Comparison of ENCODE assay signal across 22 cellular contexts in the genomic region with DNA sequence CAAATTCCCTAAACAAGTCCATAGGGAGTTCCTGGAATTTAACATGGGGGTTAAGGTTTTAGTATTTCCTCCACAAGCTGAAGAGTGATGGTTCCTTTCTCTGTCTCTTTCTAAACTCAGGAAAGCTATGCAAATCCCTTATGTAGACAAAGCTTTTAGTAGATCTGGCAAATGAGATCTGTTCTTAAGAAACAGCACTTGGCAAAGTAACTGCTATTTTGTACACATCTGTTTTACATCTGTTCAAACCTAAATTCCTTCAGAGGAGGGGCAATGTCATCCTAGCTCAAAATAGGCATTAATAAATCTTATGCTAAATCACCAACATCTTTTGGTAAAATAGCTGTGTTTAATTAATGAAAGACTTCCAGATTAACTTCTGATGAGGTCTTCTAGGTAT.
DNase-seq lines count a peak whose midpoint lies in the region; ATAC-seq, FAIRE-seq and TF ChIP-seq lines count a peak whose summit lies in the region.
"Had no signal": no experiment of that assay in that cellular context is flagged by ENCODE, and none has a peak within 500 bp of the region (broad histone marks: within the 10 kb centered on the region; RNA-seq: fewer than 3 reads in every experiment).

No MANE protein-coding gene starts in this region.

- no peaks in the 10 kb centered on the region for H4K20me1 ChIP-seq in astrocyte (ENCODE audit: insufficient read depth, low read length)
- H4K20me1 ChIP-seq: BLaER1 had no signal

- no peaks in the 10 kb centered on the region for H3K79me2 ChIP-seq in astrocyte (ENCODE audit: insufficient read depth, low read length)

- H3K27me3 Mint-ChIP-seq in astrocyte (ENCODE audit: low read depth, unreplicated experiment): no peaks in the 10 kb centered on the region
- H3K27me3 Mint-ChIP-seq in CD4-positive, alpha-beta T cell: peaks cover 4% of the 10 kb centered on the region
- H3K27me3 Mint-ChIP-seq: dendritic cell treated with granulocyte-macrophage colony-stimulating factor and Interleukin-4, amounts not matched to agents 40 ng/mL and 50 ng/mL, for 4 days had no signal

- H3K27ac Mint-ChIP-seq in astrocyte (ENCODE audit: unreplicated experiment): no peak overlapping the region
- no peak overlapping the region for H3K27ac Mint-ChIP-seq in CD4-positive, alpha-beta T cell
- H3K27ac Mint-ChIP-seq: activated naive CD4-positive, alpha-beta T cell treated with anti-CD3 and anti-CD28 coated beads for 36 hours; activated T-cell treated with anti-CD3 and anti-CD28 coated beads, Interleukin-2, amount 50 U/mL, for 24 hours; dendritic cell treated with granulocyte-macrophage colony-stimulating factor and Interleukin-4, amounts not matched to agents 40 ng/mL and 50 ng/mL, for 4 days; IgD-negative memory B cell; naive thymus-derived CD4-positive, alpha-beta T cell; stimulated activated memory B cell treated with anti-CD40 and anti-IgM and Interleukin-4, amounts not matched to agents 10 μg/mL and 1 μg/mL and 100 μg/mL, for 72 hours had no signal

- ATAC-seq in CD4-positive, alpha-beta T cell (ENCODE audit: poor library complexity): no peak
- ATAC-seq: activated CD4-positive, CD25-positive, alpha-beta regulatory T cell treated with anti-CD3 and anti-CD28 coated beads, Interleukin-2, amount 50 U/mL, for 24 hours; naive thymus-derived CD4-positive, alpha-beta T cell; stimulated activated memory B cell treated with anti-CD40 and anti-IgM and Interleukin-4, amounts not matched to agents 10 μg/mL and 1 μg/mL and 100 μg/mL, for 72 hours had no signal

- H3K4me1 ChIP-seq in astrocyte (ENCODE audit: insufficient read depth, low read length) (no peaks in the 10 kb centered on the region), transverse colon (peaks cover 0 to 17% (median 2%) of the 10 kb centered on the region in 4 donors), breast epithelium (no peaks in the 10 kb centered on the region)
- H3K4me1 ChIP-seq: BLaER1 had no signal

- H3K4me3 Mint-ChIP-seq in astrocyte (ENCODE audit: unreplicated experiment): no peak overlapping the region
- H3K4me3 Mint-ChIP-seq in CD4-positive, alpha-beta T cell: no peak overlapping the region
- H3K4me3 Mint-ChIP-seq: activated naive CD4-positive, alpha-beta T cell treated with anti-CD3 and anti-CD28 coated beads for 36 hours; activated T-cell treated with anti-CD3 and anti-CD28 coated beads, Interleukin-2, amount 50 U/mL, for 24 hours; dendritic cell treated with granulocyte-macrophage colony-stimulating factor and Interleukin-4, amounts not matched to agents 40 ng/mL and 50 ng/mL, for 4 days; IgD-negative memory B cell; naive thymus-derived CD4-positive, alpha-beta T cell; stimulated activated memory B cell treated with anti-CD40 and anti-IgM and Interleukin-4, amounts not matched to agents 10 μg/mL and 1 μg/mL and 100 μg/mL, for 72 hours had no signal

- TF ChIP-seq POLR2A in transverse colon (IDR thresholded peaks at IDR 0.05): no peak
- no peak for TF ChIP-seq POLR2A in breast epithelium (IDR thresholded peaks at IDR 0.05)

- no peak for TF ChIP-seq EP300 in transverse colon (IDR thresholded peaks at IDR 0.05; ENCODE audit: low read depth)

- no peak for FAIRE-seq in astrocyte (lab: Jason Lieb, UNC)

- in situ Hi-C loops in transverse colon (cut with MboI; ENCODE audit: low pct_ligation_motif_present in 1 of 4, low pct_unique_long_range_greater_than_20kb in 1 of 4, low sequenced_read_pairs in 3 of 4): no loop called here

- POLR2A ChIA-PET in CD4-positive, alpha-beta T cell (lab: Charles Lee): no interaction called here

- H3K9me3 Mint-ChIP-seq in astrocyte (ENCODE audit: unreplicated experiment): no peaks in the 10 kb centered on the region
- H3K9me3 Mint-ChIP-seq in CD4-positive, alpha-beta T cell: no peaks in the 10 kb centered on the region
- H3K9me3 Mint-ChIP-seq: activated naive CD4-positive, alpha-beta T cell treated with anti-CD3 and anti-CD28 coated beads for 36 hours; activated T-cell treated with anti-CD3 and anti-CD28 coated beads, Interleukin-2, amount 50 U/mL, for 24 hours; dendritic cell treated with granulocyte-macrophage colony-stimulating factor and Interleukin-4, amounts not matched to agents 40 ng/mL and 50 ng/mL, for 4 days; IgD-negative memory B cell; stimulated activated memory B cell treated with anti-CD40 and anti-IgM and Interleukin-4, amounts not matched to agents 10 μg/mL and 1 μg/mL and 100 μg/mL, for 72 hours had no signal

- DNase-seq in GM03348 (ENCODE audit: low spot score): peak; percentile 72
- DNase-seq in astrocyte (ENCODE audit: low read depth): peak; percentile 65
- peak; percentile 72 for DNase-seq in fibroblast of the conjunctiva (ENCODE audit: low read depth)
- no peak for DNase-seq in transverse colon
- DNase-seq in CD4-positive, alpha-beta T cell: no peak
- no peak for DNase-seq in breast epithelium (ENCODE audit: low spot score in 2 of 2)
- DNase-seq in stimulated activated naive CD4-positive, alpha-beta T cell (lab: John Stamatoyannopoulos, UW): no peak
- DNase-seq: activated naive CD4-positive, alpha-beta T cell treated with anti-CD3 and anti-CD28 coated beads for 36 hours; activated T-cell treated with anti-CD3 and anti-CD28 coated beads, Interleukin-2, amount 50 U/mL, for 24 hours; Calu3; naive thymus-derived CD4-positive, alpha-beta T cell; NCI-H1436; NCI-H2171; NCI-H524 treated with DMSO at 0.1 percent for 48 hours; stimulated activated CD4-positive, alpha-beta T cell treated with anti-CD3 and anti-CD28 coated beads, Interleukin-1b, Interleukin-23, amount 100 ng/mL, for 48 hours; T1000; thyroid gland had no signal

- TF ChIP-seq CTCF in astrocyte (IDR thresholded peaks at IDR 0.05; ENCODE audit: insufficient read depth, low read depth, low read length): no peak
- TF ChIP-seq CTCF in transverse colon (IDR thresholded peaks at IDR 0.05): no peak
- TF ChIP-seq CTCF in CD4-positive, alpha-beta T cell (IDR thresholded peaks at IDR 0.05): no peak
- no peak for TF ChIP-seq CTCF in breast epithelium (IDR thresholded peaks at IDR 0.05)

- no peak overlapping the region for H3K27ac ChIP-seq in astrocyte (ENCODE audit: low read depth, low read length)
- H3K27ac ChIP-seq in transverse colon: peak overlapping the region in 3 of 4 donors; percentile 15 to 63 (median 46)
- no peak overlapping the region for H3K27ac ChIP-seq in CD4-positive, alpha-beta T cell (ENCODE audit: low read depth, low read length)
- H3K27ac ChIP-seq in breast epithelium: no peak overlapping the region
- H3K27ac ChIP-seq: BLaER1, thyroid gland had no signal

- no peak overlapping the region for H2AFZ ChIP-seq in astrocyte (ENCODE audit: low read depth, low read length)

- intact Hi-C loops in transverse colon (cut with DNase I; ENCODE audit: low total_unique reads) (no loop called here), breast epithelium (cut with DNase I; ENCODE audit: low total_unique reads) (no loop called here)
- intact Hi-C loops in CD4-positive, alpha-beta T cell (cut with DNase I, micrococcal nuclease): no loop called here

- no peaks in the 10 kb centered on the region for H3K27me3 ChIP-seq in astrocyte (ENCODE audit: insufficient read depth, low read length)
- no peaks in the 10 kb centered on the region for H3K27me3 ChIP-seq in transverse colon
- H3K27me3 ChIP-seq in CD4-positive, alpha-beta T cell (ENCODE audit: control insufficient read depth, insufficient read depth, low read length): no peaks in the 10 kb centered on the region
- no peaks in the 10 kb centered on the region for H3K27me3 ChIP-seq in breast epithelium
- H3K27me3 ChIP-seq: BLaER1, thyroid gland had no signal

- H3K36me3 ChIP-seq in astrocyte (ENCODE audit: insufficient read depth, low read length) (no peaks in the 10 kb centered on the region), transverse colon (no peaks in the 10 kb centered on the region), breast epithelium (no peaks in the 10 kb centered on the region)
- H3K36me3 ChIP-seq: BLaER1, thyroid gland had no signal

- CTCF ChIA-PET in CD4-positive, alpha-beta T cell (lab: Charles Lee): no interaction called here

- H3K36me3 Mint-ChIP-seq in astrocyte (ENCODE audit: low read depth, unreplicated experiment): no peaks in the 10 kb centered on the region
- no peaks in the 10 kb centered on the region for H3K36me3 Mint-ChIP-seq in CD4-positive, alpha-beta T cell (ENCODE audit: low read depth)
- H3K36me3 Mint-ChIP-seq: IgD-negative memory B cell; naive thymus-derived CD4-positive, alpha-beta T cell; stimulated activated memory B cell treated with anti-CD40 and anti-IgM and Interleukin-4, amounts not matched to agents 10 μg/mL and 1 μg/mL and 100 μg/mL, for 72 hours had no signal

- H3K4me2 ChIP-seq in astrocyte (ENCODE audit: low read length): no peak overlapping the region
- H3K4me2 ChIP-seq: BLaER1 had no signal

- H3K4me3 ChIP-seq in astrocyte (ENCODE audit: insufficient read depth, low read depth, low read length): no peak overlapping the region
- no peak overlapping the region for H3K4me3 ChIP-seq in transverse colon
- no peak overlapping the region for H3K4me3 ChIP-seq in breast epithelium
- H3K4me3 ChIP-seq: BLaER1, thyroid gland had no signal

- no peak overlapping the region for H3K9ac ChIP-seq in astrocyte (ENCODE audit: low read length)
- H3K9ac ChIP-seq: BLaER1 had no signal

- H3K4me1 Mint-ChIP-seq in astrocyte (ENCODE audit: low read depth, unreplicated experiment): no peaks in the 10 kb centered on the region
- no peaks in the 10 kb centered on the region for H3K4me1 Mint-ChIP-seq in CD4-positive, alpha-beta T cell (ENCODE audit: low read depth)
- H3K4me1 Mint-ChIP-seq: IgD-negative memory B cell; naive thymus-derived CD4-positive, alpha-beta T cell; stimulated activated memory B cell treated with anti-CD40 and anti-IgM and Interleukin-4, amounts not matched to agents 10 μg/mL and 1 μg/mL and 100 μg/mL, for 72 hours had no signal

- H3K9me3 ChIP-seq in astrocyte (ENCODE audit: insufficient read depth, low read depth, low read length) (no peaks in the 10 kb centered on the region), transverse colon (no peaks in the 10 kb centered on the region), breast epithelium (no peaks in the 10 kb centered on the region)
- no peaks in the 10 kb centered on the region for H3K9me3 ChIP-seq in CD4-positive, alpha-beta T cell (ENCODE audit: control insufficient read depth, low read length)
- H3K9me3 ChIP-seq: BLaER1, thyroid gland had no signal

Comparison
In these comparisons a context has a peak if more than half of its experiments do, and no peak if none do; other contexts are left out.
1. DNase-seq: peak in GM03348 (single experiment), astrocyte (single experiment) and fibroblast of the conjunctiva (single experiment); none in transverse colon (single experiment), CD4-positive, alpha-beta T cell (0 of 10), breast epithelium (0 of 2) and stimulated activated naive CD4-positive, alpha-beta T cell (0 of 6).
2. H3K27ac ChIP-seq: peak in transverse colon (3 of 4); none in astrocyte (single experiment), CD4-positive, alpha-beta T cell (single experiment) and breast epithelium (0 of 2).